In genomic region chr10:81831060-81831459, GRCh38 we compare ENCODE assay signal across 6 cellular contexts. TPM values are rescaled to one million over a fixed set of nuclear protein-coding genes. Genes with fewer than 3 reads are reported as not detected.
"Had no signal": no experiment of that assay in that cellular context is flagged by ENCODE, and none has a peak within 500 bp of the region (broad histone marks: within the 10 kb centered on the region; RNA-seq: fewer than 3 reads in every experiment).

No MANE protein-coding gene starts in this region.

- ATAC-seq: GM23338, K562 had no signal

- H3K4me3 ChIP-seq: GM23338, K562 had no signal

- DNase-seq: H9, HCEC 1CT, IMR-90 had no signal

RNA-seq across cellular contexts. Expression of gene NRG3, which starts 43.9 kb away (rescaled TPM):
- total RNA-seq: HT-29, IMR-90, K562 had no signal
- polyA plus RNA-seq: IMR-90, K562 had no signal
